In genomic region chr5:157541452-157542118, GRCh38 we compare ENCODE assay signal across 9 cellular contexts. TPM values are rescaled to one million over a fixed set of nuclear protein-coding genes. Genes with fewer than 3 reads are reported as not detected.
DNase-seq lines count a peak whose midpoint lies in the region; ATAC-seq and TF ChIP-seq lines count a peak whose summit lies in the region.
"Had no signal": no experiment of that assay in that cellular context is flagged by ENCODE, and none has a peak within 500 bp of the region (broad histone marks: within the 10 kb centered on the region; RNA-seq: fewer than 3 reads in every experiment).

No MANE protein-coding gene starts in this region.

- no peak overlapping the region for H2BK15ac ChIP-seq in mesenchymal stem cell (ENCODE audit: low read depth, poor library complexity, severe bottlenecking)

- H3K27me3 Mint-ChIP-seq in activated CD8-positive, alpha-beta T cell treated with anti-CD3 and anti-CD28 coated beads, Interleukin-2, amount 10 ng/mL, durations not matched to agents 7 days and 5 days (ENCODE audit: low read depth): no peaks in the 10 kb centered on the region

- TF ChIP-seq CTCF in AG04450 (IDR thresholded peaks at IDR 0.05; ENCODE audit: low read depth, low read length) (no peak), mucosa of descending colon (IDR thresholded peaks at IDR 0.05) (no peak)

- peak overlapping the region; percentile 88 for H3K27ac ChIP-seq in AG04450 (ENCODE audit: low read depth, low read length)
- peak overlapping the region; percentile 96 for H3K27ac ChIP-seq in mesenchymal stem cell (ENCODE audit: low read length, poor library complexity, severe bottlenecking)

- CTCF ChIA-PET in AG04450 (lab: Charles Lee): interaction anchor here (0.6 to 1.6 kb wide), 7 partner anchors 24 to 214 kb away, joined by 3 to 4 read pairs (median 3); partner anchors contain the start of genes ADAM19 and NIPAL4
- CTCF ChIA-PET in activated CD8-positive, alpha-beta T cell treated with anti-CD3 and anti-CD28 coated beads, Interleukin-2, amount 10 ng/mL, durations not matched to agents 7 days and 5 days (lab: Charles Lee): interaction anchor here (0.6 to 3.2 kb wide), 7 partner anchors 28 to 201 kb away, joined by 3 to 20 read pairs (median 4); partner anchors contain the start of gene LSM11

- no peak overlapping the region for H4K91ac ChIP-seq in mesenchymal stem cell (ENCODE audit: low read length)

- H3K79me1 ChIP-seq in mesenchymal stem cell (replicated peaks; ENCODE audit: low read length, poor library complexity, severe bottlenecking): peaks cover 7% of the 10 kb centered on the region

- intact Hi-C loops in mucosa of descending colon (cut with DNase I, micrococcal nuclease): no loop called here

- H3K4me2 ChIP-seq in mesenchymal stem cell (ENCODE audit: low read length, poor library complexity, severe bottlenecking): peak overlapping the region; percentile 59

- peak overlapping the region; percentile 53 for H3K4me3 Mint-ChIP-seq in activated CD8-positive, alpha-beta T cell treated with anti-CD3 and anti-CD28 coated beads, Interleukin-2, amount 10 ng/mL, durations not matched to agents 7 days and 5 days

- H4K8ac ChIP-seq in mesenchymal stem cell (ENCODE audit: low read length): peak overlapping the region; percentile 91

- POLR2A ChIA-PET in AG04450 (lab: Yijun Ruan, JAX): interaction anchor here (0.8 to 1.4 kb wide), 3 partner anchors 30 to 45 kb away, joined by 3 to 5 read pairs (median 3); no protein-coding TSS in a partner anchor
- POLR2A ChIA-PET in activated CD8-positive, alpha-beta T cell treated with anti-CD3 and anti-CD28 coated beads, Interleukin-2, amount 10 ng/mL, durations not matched to agents 7 days and 5 days (lab: Charles Lee): interaction anchor here (1.0 kb wide), 1 partner anchor 12 kb away, joined by 3 read pairs; no protein-coding TSS in a partner anchor

- peaks cover 88% of the 10 kb centered on the region for H3K4me1 Mint-ChIP-seq in activated CD8-positive, alpha-beta T cell treated with anti-CD3 and anti-CD28 coated beads, Interleukin-2, amount 10 ng/mL, durations not matched to agents 7 days and 5 days (ENCODE audit: low read depth)

- no peak overlapping the region for H3K14ac ChIP-seq in mesenchymal stem cell (ENCODE audit: low read length in 2 of 2)

- H3K18ac ChIP-seq in mesenchymal stem cell (ENCODE audit: low read depth in 1 of 2, low read length in 2 of 2): peak overlapping the region; percentile 38 to 63

- H3K4ac ChIP-seq in mesenchymal stem cell (ENCODE audit: low read depth in 1 of 2, low read length in 2 of 2): peak overlapping the region in 1 of 2 experiments; percentile 47

- peak overlapping the region; percentile 74 for H2BK5ac ChIP-seq in mesenchymal stem cell (ENCODE audit: low read depth, low read length, poor library complexity, severe bottlenecking)

- H3K36me3 ChIP-seq in mesenchymal stem cell (ENCODE audit: control insufficient read depth in 1 of 2, insufficient read depth in 2 of 2, low read depth in 1 of 2, low read length in 2 of 2): peaks cover 9 to 18% of the 10 kb centered on the region in 2 experiments
- H3K36me3 ChIP-seq in mucosa of descending colon (ENCODE audit: low read depth): no peaks in the 10 kb centered on the region

- peak; percentile 4 for ATAC-seq in GM21723 (IDR thresholded peaks at IDR 0.05; ENCODE audit: unreplicated experiment)
- peak; percentile 38 for ATAC-seq in activated CD8-positive, alpha-beta T cell treated with anti-CD3 and anti-CD28 coated beads, Interleukin-2, amount 10 ng/mL, durations not matched to agents 7 days and 5 days
- ATAC-seq in mucosa of descending colon: no peak
- ATAC-seq in GM21381 (IDR thresholded peaks at IDR 0.05; ENCODE audit: unreplicated experiment): no peak
- ATAC-seq in HG02678 (IDR thresholded peaks at IDR 0.05; ENCODE audit: unreplicated experiment): no peak

- H3K4me1 ChIP-seq in mesenchymal stem cell (ENCODE audit: control insufficient read depth, insufficient read depth, low read depth, low read length) (peaks cover 17% of the 10 kb centered on the region), mucosa of descending colon (ENCODE audit: low read depth) (peaks cover 7% of the 10 kb centered on the region)

- H3K23ac ChIP-seq in mesenchymal stem cell (ENCODE audit: low read length in 2 of 2): peak overlapping the region in 1 of 2 experiments; percentile 26

- no peak overlapping the region for H2BK120ac ChIP-seq in mesenchymal stem cell (ENCODE audit: low read depth, low read length)

- DNase-seq in AG04450 (ENCODE audit: low read depth, low spot score) (no peak), mesenchymal stem cell (no peak), mucosa of descending colon (no peak)
- peak; percentile 38 for DNase-seq in activated CD8-positive, alpha-beta T cell treated with anti-CD3 and anti-CD28 coated beads, Interleukin-2, amount 10 ng/mL, durations not matched to agents 7 days and 5 days
- DNase-seq in stimulated activated CD4-positive, alpha-beta T cell treated with anti-CD3 and anti-CD28 coated beads, Interleukin-4, amount 100 ng/mL, for 24 hours: no peak
- DNase-seq: DMS53 had no signal

- H3K4me3 ChIP-seq in AG04450 (ENCODE audit: low read depth, low read length) (peak overlapping the region; percentile 30), mesenchymal stem cell (ENCODE audit: insufficient read depth in 1 of 2, low read depth in 1 of 2, low read length in 2 of 2) (no peak overlapping the region), mucosa of descending colon (no peak overlapping the region)

- no peak overlapping the region for H2AFZ ChIP-seq in mesenchymal stem cell (ENCODE audit: low read depth, low read length)

- H3K9me3 Mint-ChIP-seq in activated CD8-positive, alpha-beta T cell treated with anti-CD3 and anti-CD28 coated beads, Interleukin-2, amount 10 ng/mL, durations not matched to agents 7 days and 5 days (ENCODE audit: insufficient read depth): no peaks in the 10 kb centered on the region

- WGBS in mesenchymal stem cell: 66% methylated on average over 6 of the region's 6 CpGs

- peak overlapping the region; percentile 82 for H3K27ac Mint-ChIP-seq in activated CD8-positive, alpha-beta T cell treated with anti-CD3 and anti-CD28 coated beads, Interleukin-2, amount 10 ng/mL, durations not matched to agents 7 days and 5 days

- H2BK12ac ChIP-seq in mesenchymal stem cell (ENCODE audit: low read length in 2 of 2): peak overlapping the region in 1 of 2 experiments; percentile 46

- H2AK5ac ChIP-seq in mesenchymal stem cell (ENCODE audit: low read length, severe bottlenecking): peak overlapping the region; percentile 70

- H3K36me3 Mint-ChIP-seq in activated CD8-positive, alpha-beta T cell treated with anti-CD3 and anti-CD28 coated beads, Interleukin-2, amount 10 ng/mL, durations not matched to agents 7 days and 5 days (ENCODE audit: low read depth): peaks cover 59% of the 10 kb centered on the region

- peak overlapping the region; percentile 62 for H3K9ac ChIP-seq in mesenchymal stem cell (ENCODE audit: low read length)

- no peaks in the 10 kb centered on the region for H3K9me3 ChIP-seq in AG04450 (ENCODE audit: control insufficient read depth, insufficient read depth, low read length)
- H3K9me3 ChIP-seq in mesenchymal stem cell (ENCODE audit: control insufficient read depth, low read length): no peaks in the 10 kb centered on the region
- H3K9me3 ChIP-seq in mucosa of descending colon: no peaks in the 10 kb centered on the region

- H3K27me3 ChIP-seq in AG04450 (ENCODE audit: control insufficient read depth, insufficient read depth, low read length) (no peaks in the 10 kb centered on the region), mesenchymal stem cell (ENCODE audit: control insufficient read depth in 1 of 2, insufficient read depth in 1 of 2, low read length in 2 of 2) (no peaks in the 10 kb centered on the region)

RNA-seq across cellular contexts. Expression of gene ADAM19, which starts 34.0 kb away (rescaled TPM):
- 44.7 and 52.4 TPM in 2 replicates for polyA plus RNA-seq in AG04450 (2011; rRNA removed)
- polyA minus RNA-seq in AG04450 (2011; rRNA and poly(A)+ RNA removed): 95.8 and 112 TPM in 2 replicates
- total RNA-seq in activated CD8-positive, alpha-beta T cell treated with anti-CD3 and anti-CD28 coated beads, Interleukin-2, amount 10 ng/mL, durations not matched to agents 7 days and 5 days: 10 to 100 TPM; 77.7 to 80.6 TPM
- 57.9 TPM for polyA plus RNA-seq in mesenchymal stem cell (2013, experiment 1 of 2)
- 57.0 TPM for polyA plus RNA-seq in mesenchymal stem cell (2013, experiment 2 of 2)
- total RNA-seq in mucosa of descending colon: 10 to 100 TPM in 1 of 3 donors, 1 to 10 TPM in 2; 6.4 to 32.6 (median 8.9) TPM

Comparison
In these comparisons a context has a peak if more than half of its experiments do, and no peak if none do; other contexts are left out.
1. ATAC-seq: peak in GM21723 (single experiment) and activated CD8-positive, alpha-beta T cell treated with anti-CD3 and anti-CD28 coated beads, Interleukin-2, amount 10 ng/mL, durations not matched to agents 7 days and 5 days (single experiment); none in mucosa of descending colon (single experiment), GM21381 (single experiment) and HG02678 (single experiment).